In the genomic region with DNA sequence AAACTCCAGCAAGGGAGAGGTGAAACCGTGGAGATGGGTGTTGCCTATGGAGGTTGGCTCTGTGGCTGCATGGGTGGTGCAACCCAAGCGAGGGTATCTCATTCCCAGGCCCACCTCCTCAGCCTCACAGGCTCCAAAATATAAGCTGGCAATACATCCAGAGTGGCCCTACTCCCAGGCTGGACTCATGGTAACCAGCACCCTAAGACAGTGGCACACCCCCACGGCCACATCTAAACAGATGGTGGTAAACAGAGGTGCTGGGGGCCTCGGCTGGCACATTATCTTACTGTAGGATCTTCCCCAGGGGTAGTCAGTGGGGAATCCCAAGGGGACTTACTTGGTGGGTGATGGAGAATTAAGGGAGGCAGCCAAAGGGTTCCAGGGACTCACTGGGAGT, we compare ENCODE assay signal across 17 cellular contexts. TPM values are rescaled to one million over a fixed set of nuclear protein-coding genes. Genes with fewer than 3 reads are reported as not detected.
DNase-seq lines count a peak whose midpoint lies in the region; ATAC-seq and TF ChIP-seq lines count a peak whose summit lies in the region.
"Had no signal": no experiment of that assay in that cellular context is flagged by ENCODE, and none has a peak within 500 bp of the region (broad histone marks: within the 10 kb centered on the region; RNA-seq: fewer than 3 reads in every experiment).

No MANE protein-coding gene starts in this region.

- no peak overlapping the region for H3K4me2 ChIP-seq in OCI-LY7 (ENCODE audit: low read length)

- H3K4me1 ChIP-seq in OCI-LY7 (ENCODE audit: insufficient read depth, low read length, poor library complexity, severe bottlenecking), result peaks cover 78% of the 10 kb centered on the region
- H3K4me1 ChIP-seq: prostate gland had no signal

- BruUV-seq in OCI-LY7 (replicated peaks; lab: Mats Ljungman, UMichigan), result no TSS peak

- H3K27me3 Mint-ChIP-seq in activated CD4-positive, alpha-beta memory T cell treated with anti-CD3 and anti-CD28 coated beads for 36 hours, result no peaks in the 10 kb centered on the region
- H3K27me3 Mint-ChIP-seq in activated CD4-positive, alpha-beta memory T cell treated with anti-CD3 and anti-CD28 coated beads, Interleukin-2, amount 10 ng/mL, durations not matched to agents 7 days and 5 days, result no peaks in the 10 kb centered on the region
- no peaks in the 10 kb centered on the region for H3K27me3 Mint-ChIP-seq in activated naive CD8-positive, alpha-beta T cell treated with anti-CD3 and anti-CD28 coated beads, Interleukin-2, amount 50 U/mL, for 24 hours
- H3K27me3 Mint-ChIP-seq in T-helper 2 cell treated with Interferon-gamma antibody and Interleukin-4, amounts not matched to agents 5 μg/mL and 100 μg/mL, for 36 hours (ENCODE audit: low read depth), result no peaks in the 10 kb centered on the region

- no peaks in the 10 kb centered on the region for H4K20me1 ChIP-seq in OCI-LY7 (ENCODE audit: insufficient read depth, low read length)

- peaks cover 75% of the 10 kb centered on the region for H3K4me1 Mint-ChIP-seq in activated CD4-positive, alpha-beta memory T cell treated with anti-CD3 and anti-CD28 coated beads for 36 hours (ENCODE audit: low read depth)
- H3K4me1 Mint-ChIP-seq in activated CD4-positive, alpha-beta memory T cell treated with anti-CD3 and anti-CD28 coated beads, Interleukin-2, amount 10 ng/mL, durations not matched to agents 7 days and 5 days, result peaks cover 37% of the 10 kb centered on the region
- peaks cover 90% of the 10 kb centered on the region for H3K4me1 Mint-ChIP-seq in activated naive CD8-positive, alpha-beta T cell treated with anti-CD3 and anti-CD28 coated beads, Interleukin-2, amount 50 U/mL, for 24 hours
- H3K4me1 Mint-ChIP-seq in T-helper 2 cell treated with Interferon-gamma antibody and Interleukin-4, amounts not matched to agents 5 μg/mL and 100 μg/mL, for 36 hours (ENCODE audit: low read depth), result peaks cover 36% of the 10 kb centered on the region

- CTCF ChIA-PET in activated CD4-positive, alpha-beta memory T cell treated with anti-CD3 and anti-CD28 coated beads for 36 hours (lab: Charles Lee), result interaction anchor here (0.6 to 4.3 kb wide), 3 partner anchors 10 to 167 kb away, joined by 3 to 23 read pairs (median 4); no protein-coding TSS in a partner anchor
- CTCF ChIA-PET in activated CD4-positive, alpha-beta memory T cell treated with anti-CD3 and anti-CD28 coated beads, Interleukin-2, amount 10 ng/mL, durations not matched to agents 7 days and 5 days (lab: Charles Lee), result no interaction called here
- CTCF ChIA-PET in OCI-LY7 (lab: Charles Lee; ENCODE audit: unreplicated experiment), result no interaction called here

- no peaks in the 10 kb centered on the region for H3K9me3 Mint-ChIP-seq in activated CD4-positive, alpha-beta memory T cell treated with anti-CD3 and anti-CD28 coated beads for 36 hours
- peaks cover 5% of the 10 kb centered on the region for H3K9me3 Mint-ChIP-seq in activated CD4-positive, alpha-beta memory T cell treated with anti-CD3 and anti-CD28 coated beads, Interleukin-2, amount 10 ng/mL, durations not matched to agents 7 days and 5 days
- H3K9me3 Mint-ChIP-seq in activated naive CD8-positive, alpha-beta T cell treated with anti-CD3 and anti-CD28 coated beads, Interleukin-2, amount 50 U/mL, for 24 hours, result no peaks in the 10 kb centered on the region
- no peaks in the 10 kb centered on the region for H3K9me3 Mint-ChIP-seq in T-helper 2 cell treated with Interferon-gamma antibody and Interleukin-4, amounts not matched to agents 5 μg/mL and 100 μg/mL, for 36 hours

- H3K36me3 Mint-ChIP-seq in activated CD4-positive, alpha-beta memory T cell treated with anti-CD3 and anti-CD28 coated beads for 36 hours, result peaks cover 3% of the 10 kb centered on the region
- H3K36me3 Mint-ChIP-seq in activated CD4-positive, alpha-beta memory T cell treated with anti-CD3 and anti-CD28 coated beads, Interleukin-2, amount 10 ng/mL, durations not matched to agents 7 days and 5 days (ENCODE audit: low read depth), result peaks cover 11% of the 10 kb centered on the region
- H3K36me3 Mint-ChIP-seq in activated naive CD8-positive, alpha-beta T cell treated with anti-CD3 and anti-CD28 coated beads, Interleukin-2, amount 50 U/mL, for 24 hours (ENCODE audit: low read depth), result peaks cover 6% of the 10 kb centered on the region
- H3K36me3 Mint-ChIP-seq in T-helper 2 cell treated with Interferon-gamma antibody and Interleukin-4, amounts not matched to agents 5 μg/mL and 100 μg/mL, for 36 hours (ENCODE audit: low read depth), result peaks cover 11% of the 10 kb centered on the region

- H3K4me3 Mint-ChIP-seq in activated CD4-positive, alpha-beta memory T cell treated with anti-CD3 and anti-CD28 coated beads for 36 hours, result peak overlapping the region; percentile 10
- H3K4me3 Mint-ChIP-seq in activated CD4-positive, alpha-beta memory T cell treated with anti-CD3 and anti-CD28 coated beads, Interleukin-2, amount 10 ng/mL, durations not matched to agents 7 days and 5 days, result no peak overlapping the region
- peak overlapping the region; percentile 72 for H3K4me3 Mint-ChIP-seq in activated naive CD8-positive, alpha-beta T cell treated with anti-CD3 and anti-CD28 coated beads, Interleukin-2, amount 50 U/mL, for 24 hours
- no peak overlapping the region for H3K4me3 Mint-ChIP-seq in T-helper 2 cell treated with Interferon-gamma antibody and Interleukin-4, amounts not matched to agents 5 μg/mL and 100 μg/mL, for 36 hours

- peak overlapping the region; percentile 94 for H3K27ac Mint-ChIP-seq in activated CD4-positive, alpha-beta memory T cell treated with anti-CD3 and anti-CD28 coated beads for 36 hours
- H3K27ac Mint-ChIP-seq in activated CD4-positive, alpha-beta memory T cell treated with anti-CD3 and anti-CD28 coated beads, Interleukin-2, amount 10 ng/mL, durations not matched to agents 7 days and 5 days, result no peak overlapping the region
- peak overlapping the region; percentile 97 for H3K27ac Mint-ChIP-seq in activated naive CD8-positive, alpha-beta T cell treated with anti-CD3 and anti-CD28 coated beads, Interleukin-2, amount 50 U/mL, for 24 hours
- no peak overlapping the region for H3K27ac Mint-ChIP-seq in T-helper 2 cell treated with Interferon-gamma antibody and Interleukin-4, amounts not matched to agents 5 μg/mL and 100 μg/mL, for 36 hours

- no peak overlapping the region for H2AFZ ChIP-seq in OCI-LY7 (ENCODE audit: low read length)

- intact Hi-C loops in activated CD4-positive, alpha-beta memory T cell treated with anti-CD3 and anti-CD28 coated beads for 36 hours (cut with micrococcal nuclease), result loop anchor here (5.0 kb wide), 1 partner anchor 33 kb away; a partner anchor contains a TSS
- intact Hi-C loops in OCI-LY7 (cut with micrococcal nuclease; ENCODE audit: unreplicated experiment), result loop anchor here (5.0 kb wide), 1 partner anchor 33 kb away; a partner anchor contains a TSS

- TF ChIP-seq CTCF in OCI-LY7 (conservative IDR thresholded peaks at IDR 0.05; ENCODE audit: low read length), result no peak

- H3K9me3 ChIP-seq in OCI-LY7 (ENCODE audit: low read length), result no peaks in the 10 kb centered on the region
- H3K9me3 ChIP-seq: esophagus muscularis mucosa, prostate gland had no signal

- H3K9me2 ChIP-seq in OCI-LY7 (ENCODE audit: insufficient read depth, low read length), result no peaks in the 10 kb centered on the region

- peak overlapping the region; percentile 41 for H3K27ac ChIP-seq in OCI-LY7 (ENCODE audit: low read depth, low read length, poor library complexity, severe bottlenecking)
- H3K27ac ChIP-seq: esophagus muscularis mucosa, prostate gland had no signal

- H3K36me3 ChIP-seq in OCI-LY7 (ENCODE audit: insufficient read depth, low read length), result no peaks in the 10 kb centered on the region
- H3K36me3 ChIP-seq: esophagus muscularis mucosa, prostate gland had no signal

- H3K79me2 ChIP-seq in OCI-LY7 (ENCODE audit: insufficient read depth, low read depth, low read length), result no peaks in the 10 kb centered on the region

- no peak overlapping the region for H3K4me3 ChIP-seq in OCI-LY7 (ENCODE audit: low read depth, low read length, poor library complexity, severe bottlenecking)
- H3K4me3 ChIP-seq: esophagus muscularis mucosa, prostate gland had no signal

- no peak for ATAC-seq in activated naive CD8-positive, alpha-beta T cell treated with anti-CD3 and anti-CD28 coated beads, Interleukin-2, amount 50 U/mL, for 24 hours
- ATAC-seq: left cardiac atrium had no signal

- POLR2A ChIA-PET in activated CD4-positive, alpha-beta memory T cell treated with anti-CD3 and anti-CD28 coated beads for 36 hours (lab: Charles Lee), result interaction anchor here (0.5 to 3.9 kb wide), 3 partner anchors 13 to 54 kb away, joined by 3 to 11 read pairs (median 7); a partner anchor contains a TSS
- POLR2A ChIA-PET in activated CD4-positive, alpha-beta memory T cell treated with anti-CD3 and anti-CD28 coated beads, Interleukin-2, amount 10 ng/mL, durations not matched to agents 7 days and 5 days (lab: Charles Lee), result interaction anchor here (0.9 to 1.4 kb wide), 2 partner anchors 10 to 12 kb away, joined by 4 read pairs; no protein-coding TSS in a partner anchor
- POLR2A ChIA-PET in OCI-LY7 (lab: Charles Lee), result interaction anchor here (1.3 to 1.7 kb wide), 3 partner anchors 11 to 47 kb away, joined by 5 read pairs; no protein-coding TSS in a partner anchor

- no peak for DNase-seq in activated CD4-positive, alpha-beta memory T cell treated with anti-CD3 and anti-CD28 coated beads for 36 hours
- DNase-seq in activated CD4-positive, alpha-beta memory T cell treated with anti-CD3 and anti-CD28 coated beads, Interleukin-2, amount 10 ng/mL, durations not matched to agents 7 days and 5 days, result no peak
- DNase-seq in OCI-LY7 (ENCODE audit: low spot score), result no peak
- DNase-seq in activated naive CD8-positive, alpha-beta T cell treated with anti-CD3 and anti-CD28 coated beads, Interleukin-2, amount 50 U/mL, for 24 hours, result no peak
- DNase-seq in stimulated activated CD8-positive, alpha-beta memory T cell treated with anti-CD3 and anti-CD28 coated beads, Interleukin-4, amount 100 ng/mL, for 48 hours, result peak; percentile 39
- no peak for DNase-seq in T-helper 2 cell treated with Interferon-gamma antibody and Interleukin-4, amounts not matched to agents 5 μg/mL and 100 μg/mL, for 36 hours (ENCODE audit: low spot score)
- DNase-seq in hippocampal formation (lab: John Stamatoyannopoulos, UW), result no peak
- DNase-seq in globus pallidus (ENCODE audit: low spot score), result no peak
- DNase-seq: effector CD8-positive, alpha-beta T cell; left cardiac atrium; midbrain; NCI-H1092; NCI-H2107; NCI-H510A treated with DMSO at 0.1 percent for 48 hours; RPMI8226 had no signal

RNA-seq across cellular contexts. Expression of a gene that starts 33.7 kb away (rescaled TPM):
- total RNA-seq in activated CD4-positive, alpha-beta memory T cell treated with anti-CD3 and anti-CD28 coated beads for 36 hours, result 100 to 1,000 TPM; 570 to 573 TPM
- total RNA-seq in activated CD4-positive, alpha-beta memory T cell treated with anti-CD3 and anti-CD28 coated beads, Interleukin-2, amount 10 ng/mL, durations not matched to agents 7 days and 5 days, result 100 to 1,000 TPM; 456 to 464 TPM
- 229 and 319 TPM in 2 replicates for total RNA-seq in OCI-LY7 (2014; rRNA removed; shearing (Covaris generic))
- total RNA-seq in OCI-LY7 (2022), result 244 and 303 TPM in 2 replicates

RNA-seq across cellular contexts. Expression of a gene that starts 54.0 kb away (rescaled TPM):
- total RNA-seq in activated CD4-positive, alpha-beta memory T cell treated with anti-CD3 and anti-CD28 coated beads for 36 hours, result 10 to 100 TPM; 46.6 to 51.0 TPM
- total RNA-seq in activated CD4-positive, alpha-beta memory T cell treated with anti-CD3 and anti-CD28 coated beads, Interleukin-2, amount 10 ng/mL, durations not matched to agents 7 days and 5 days, result 10 to 100 TPM; 23.9 to 24.8 TPM
- 36.1 and 41.9 TPM in 2 replicates for total RNA-seq in OCI-LY7 (2014; rRNA removed; shearing (Covaris generic))
- 43.7 and 54.5 TPM in 2 replicates for total RNA-seq in OCI-LY7 (2022)

RNA-seq across cellular contexts. Expression of a gene that starts 54.3 kb away (rescaled TPM):
- 10 to 100 TPM; 18.2 to 18.3 TPM for total RNA-seq in activated CD4-positive, alpha-beta memory T cell treated with anti-CD3 and anti-CD28 coated beads for 36 hours
- total RNA-seq in activated CD4-positive, alpha-beta memory T cell treated with anti-CD3 and anti-CD28 coated beads, Interleukin-2, amount 10 ng/mL, durations not matched to agents 7 days and 5 days, result 10 to 100 TPM; 21.4 to 21.9 TPM
- total RNA-seq in OCI-LY7 (2014; rRNA removed; shearing (Covaris generic)), result 27.7 and 30.7 TPM in 2 replicates
- 33.2 and 35.2 TPM in 2 replicates for total RNA-seq in OCI-LY7 (2022)

Comparison
In these comparisons a context has a peak if more than half of its experiments do, and no peak if none do; other contexts are left out.
1. H3K27ac Mint-ChIP-seq: peak in activated CD4-positive, alpha-beta memory T cell treated with anti-CD3 and anti-CD28 coated beads for 36 hours (single experiment) and activated naive CD8-positive, alpha-beta T cell treated with anti-CD3 and anti-CD28 coated beads, Interleukin-2, amount 50 U/mL, for 24 hours (single experiment); none in activated CD4-positive, alpha-beta memory T cell treated with anti-CD3 and anti-CD28 coated beads, Interleukin-2, amount 10 ng/mL, durations not matched to agents 7 days and 5 days (single experiment) and T-helper 2 cell treated with Interferon-gamma antibody and Interleukin-4, amounts not matched to agents 5 μg/mL and 100 μg/mL, for 36 hours (single experiment).
2. H3K4me3 Mint-ChIP-seq: peak in activated CD4-positive, alpha-beta memory T cell treated with anti-CD3 and anti-CD28 coated beads for 36 hours (single experiment) and activated naive CD8-positive, alpha-beta T cell treated with anti-CD3 and anti-CD28 coated beads, Interleukin-2, amount 50 U/mL, for 24 hours (single experiment); none in activated CD4-positive, alpha-beta memory T cell treated with anti-CD3 and anti-CD28 coated beads, Interleukin-2, amount 10 ng/mL, durations not matched to agents 7 days and 5 days (single experiment) and T-helper 2 cell treated with Interferon-gamma antibody and Interleukin-4, amounts not matched to agents 5 μg/mL and 100 μg/mL, for 36 hours (single experiment).